In the genomic region with DNA sequence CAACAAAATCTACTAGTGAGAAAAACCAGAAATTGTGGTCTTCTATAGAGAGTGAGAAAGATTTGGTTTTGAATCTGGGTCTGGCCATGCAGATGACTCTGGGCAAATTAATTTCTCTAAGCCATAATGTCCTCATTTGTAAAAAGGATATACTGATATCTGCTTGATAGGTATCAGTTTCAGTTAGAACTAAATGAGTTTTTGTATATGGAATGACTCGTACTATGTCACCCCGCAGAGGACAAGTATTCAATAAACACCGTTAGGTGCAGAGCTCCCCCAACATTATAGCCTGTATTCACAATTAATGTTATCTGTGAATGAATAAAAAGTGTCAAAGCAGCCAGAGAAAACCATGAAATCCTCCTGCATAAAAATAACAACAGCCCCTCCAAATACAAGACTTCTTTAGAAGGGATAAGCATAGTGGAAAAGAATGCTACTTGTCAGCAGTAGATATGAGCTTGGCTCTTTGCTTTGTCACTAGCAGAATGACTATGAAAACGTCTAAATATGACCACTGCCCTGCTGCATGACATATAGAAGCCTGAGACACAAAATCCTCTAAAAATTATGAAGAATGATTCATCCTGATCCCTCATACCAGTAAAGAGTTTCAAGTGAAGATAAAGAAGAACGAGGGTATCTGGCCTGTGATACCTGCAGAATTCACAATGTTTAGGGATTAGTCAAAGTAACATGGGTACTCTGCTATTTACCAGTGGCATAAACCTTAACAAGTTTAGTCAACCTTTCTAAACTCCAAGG, we compare ENCODE assay signal across 2 cellular contexts.
TF ChIP-seq lines count a peak whose summit lies in the region.

No MANE protein-coding gene starts in this region.

TF ChIP-seq in IMR-90, 13 proteins besides CTCF, POLR2A, EP300 and RAD21:
- TF ChIP-seq, protein P1, sequence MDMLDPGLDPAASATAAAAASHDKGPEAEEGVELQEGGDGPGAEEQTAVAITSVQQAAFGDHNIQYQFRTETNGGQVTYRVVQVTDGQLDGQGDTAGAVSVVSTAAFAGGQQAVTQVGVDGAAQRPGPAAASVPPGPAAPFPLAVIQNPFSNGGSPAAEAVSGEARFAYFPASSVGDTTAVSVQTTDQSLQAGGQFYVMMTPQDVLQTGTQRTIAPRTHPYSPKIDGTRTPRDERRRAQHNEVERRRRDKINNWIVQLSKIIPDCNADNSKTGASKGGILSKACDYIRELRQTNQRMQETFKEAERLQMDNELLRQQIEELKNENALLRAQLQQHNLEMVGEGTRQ (IDR thresholded peaks at IDR 0.05; ENCODE audit: low read depth, low read length), result no peak
- TF ChIP-seq RCOR1 (IDR thresholded peaks at IDR 0.05; ENCODE audit: insufficient replicate concordance, low read length) (no peak), BHLHE40 (IDR thresholded peaks at IDR 0.05; ENCODE audit: low read depth, low read length) (no peak), CHD1 (IDR thresholded peaks at IDR 0.05; ENCODE audit: low read depth, low read length) (no peak), RFX5 (IDR thresholded peaks at IDR 0.05; ENCODE audit: low read depth, low read length) (no peak), MAZ (IDR thresholded peaks at IDR 0.05; ENCODE audit: borderline replicate concordance, low read depth, low read length) (no peak), CEBPB (IDR thresholded peaks at IDR 0.05; ENCODE audit: low read depth, low read length) (no peak), NFE2L2 (IDR thresholded peaks at IDR 0.05; ENCODE audit: low read depth, low read length) (no peak), MXI1 (IDR thresholded peaks at IDR 0.05; ENCODE audit: borderline replicate concordance, low read depth, low read length) (no peak), FOS (IDR thresholded peaks at IDR 0.05; ENCODE audit: low read depth, low read length) (no peak), MAFK (IDR thresholded peaks at IDR 0.05; ENCODE audit: low read depth, low read length) (no peak), SMC3 (IDR thresholded peaks at IDR 0.05; ENCODE audit: low read depth, low read length) (no peak)
- TF ChIP-seq, protein P2, sequence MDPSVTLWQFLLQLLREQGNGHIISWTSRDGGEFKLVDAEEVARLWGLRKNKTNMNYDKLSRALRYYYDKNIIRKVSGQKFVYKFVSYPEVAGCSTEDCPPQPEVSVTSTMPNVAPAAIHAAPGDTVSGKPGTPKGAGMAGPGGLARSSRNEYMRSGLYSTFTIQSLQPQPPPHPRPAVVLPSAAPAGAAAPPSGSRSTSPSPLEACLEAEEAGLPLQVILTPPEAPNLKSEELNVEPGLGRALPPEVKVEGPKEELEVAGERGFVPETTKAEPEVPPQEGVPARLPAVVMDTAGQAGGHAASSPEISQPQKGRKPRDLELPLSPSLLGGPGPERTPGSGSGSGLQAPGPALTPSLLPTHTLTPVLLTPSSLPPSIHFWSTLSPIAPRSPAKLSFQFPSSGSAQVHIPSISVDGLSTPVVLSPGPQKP (IDR thresholded peaks at IDR 0.05; ENCODE audit: borderline replicate concordance, low read depth, low read length), result no peak

TF ChIP-seq in K562, 482 proteins besides CTCF, POLR2A, EP300 and RAD21 (continues in another document):
- no peak for TF ChIP-seq HLTF (IDR thresholded peaks at IDR 0.05)
- peak; percentile 30 to 48; a peak in 3 of 4 replicates for TF ChIP-seq KDM1A (IDR thresholded peaks at IDR 0.05)
- no peak for TF ChIP-seq ZNF561 (CRISPR knock-in tag; conservative IDR thresholded peaks at IDR 0.05)
- no peak for TF ChIP-seq ZNF79 (CRISPR knock-in tag; IDR thresholded peaks at IDR 0.05; ENCODE audit: low read depth)
- TF ChIP-seq, protein P3, sequence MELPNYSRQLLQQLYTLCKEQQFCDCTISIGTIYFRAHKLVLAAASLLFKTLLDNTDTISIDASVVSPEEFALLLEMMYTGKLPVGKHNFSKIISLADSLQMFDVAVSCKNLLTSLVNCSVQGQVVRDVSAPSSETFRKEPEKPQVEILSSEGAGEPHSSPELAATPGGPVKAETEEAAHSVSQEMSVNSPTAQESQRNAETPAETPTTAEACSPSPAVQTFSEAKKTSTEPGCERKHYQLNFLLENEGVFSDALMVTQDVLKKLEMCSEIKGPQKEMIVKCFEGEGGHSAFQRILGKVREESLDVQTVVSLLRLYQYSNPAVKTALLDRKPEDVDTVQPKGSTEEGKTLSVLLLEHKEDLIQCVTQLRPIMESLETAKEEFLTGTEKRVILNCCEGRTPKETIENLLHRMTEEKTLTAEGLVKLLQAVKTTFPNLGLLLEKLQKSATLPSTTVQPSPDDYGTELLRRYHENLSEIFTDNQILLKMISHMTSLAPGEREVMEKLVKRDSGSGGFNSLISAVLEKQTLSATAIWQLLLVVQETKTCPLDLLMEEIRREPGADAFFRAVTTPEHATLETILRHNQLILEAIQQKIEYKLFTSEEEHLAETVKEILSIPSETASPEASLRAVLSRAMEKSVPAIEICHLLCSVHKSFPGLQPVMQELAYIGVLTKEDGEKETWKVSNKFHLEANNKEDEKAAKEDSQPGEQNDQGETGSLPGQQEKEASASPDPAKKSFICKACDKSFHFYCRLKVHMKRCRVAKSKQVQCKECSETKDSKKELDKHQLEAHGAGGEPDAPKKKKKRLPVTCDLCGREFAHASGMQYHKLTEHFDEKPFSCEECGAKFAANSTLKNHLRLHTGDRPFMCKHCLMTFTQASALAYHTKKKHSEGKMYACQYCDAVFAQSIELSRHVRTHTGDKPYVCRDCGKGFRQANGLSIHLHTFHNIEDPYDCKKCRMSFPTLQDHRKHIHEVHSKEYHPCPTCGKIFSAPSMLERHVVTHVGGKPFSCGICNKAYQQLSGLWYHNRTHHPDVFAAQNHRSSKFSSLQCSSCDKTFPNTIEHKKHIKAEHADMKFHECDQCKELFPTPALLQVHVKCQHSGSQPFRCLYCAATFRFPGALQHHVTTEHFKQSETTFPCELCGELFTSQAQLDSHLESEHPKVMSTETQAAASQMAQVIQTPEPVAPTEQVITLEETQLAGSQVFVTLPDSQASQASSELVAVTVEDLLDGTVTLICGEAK (IDR thresholded peaks at IDR 0.05), result no peak
- TF ChIP-seq, protein P3 (CRISPR knock-in tag; IDR thresholded peaks at IDR 0.05), result no peak
- TF ChIP-seq NFYB (IDR thresholded peaks at IDR 0.05; ENCODE audit: extremely low read depth, insufficient read length), result no peak
- TF ChIP-seq, protein P4, sequence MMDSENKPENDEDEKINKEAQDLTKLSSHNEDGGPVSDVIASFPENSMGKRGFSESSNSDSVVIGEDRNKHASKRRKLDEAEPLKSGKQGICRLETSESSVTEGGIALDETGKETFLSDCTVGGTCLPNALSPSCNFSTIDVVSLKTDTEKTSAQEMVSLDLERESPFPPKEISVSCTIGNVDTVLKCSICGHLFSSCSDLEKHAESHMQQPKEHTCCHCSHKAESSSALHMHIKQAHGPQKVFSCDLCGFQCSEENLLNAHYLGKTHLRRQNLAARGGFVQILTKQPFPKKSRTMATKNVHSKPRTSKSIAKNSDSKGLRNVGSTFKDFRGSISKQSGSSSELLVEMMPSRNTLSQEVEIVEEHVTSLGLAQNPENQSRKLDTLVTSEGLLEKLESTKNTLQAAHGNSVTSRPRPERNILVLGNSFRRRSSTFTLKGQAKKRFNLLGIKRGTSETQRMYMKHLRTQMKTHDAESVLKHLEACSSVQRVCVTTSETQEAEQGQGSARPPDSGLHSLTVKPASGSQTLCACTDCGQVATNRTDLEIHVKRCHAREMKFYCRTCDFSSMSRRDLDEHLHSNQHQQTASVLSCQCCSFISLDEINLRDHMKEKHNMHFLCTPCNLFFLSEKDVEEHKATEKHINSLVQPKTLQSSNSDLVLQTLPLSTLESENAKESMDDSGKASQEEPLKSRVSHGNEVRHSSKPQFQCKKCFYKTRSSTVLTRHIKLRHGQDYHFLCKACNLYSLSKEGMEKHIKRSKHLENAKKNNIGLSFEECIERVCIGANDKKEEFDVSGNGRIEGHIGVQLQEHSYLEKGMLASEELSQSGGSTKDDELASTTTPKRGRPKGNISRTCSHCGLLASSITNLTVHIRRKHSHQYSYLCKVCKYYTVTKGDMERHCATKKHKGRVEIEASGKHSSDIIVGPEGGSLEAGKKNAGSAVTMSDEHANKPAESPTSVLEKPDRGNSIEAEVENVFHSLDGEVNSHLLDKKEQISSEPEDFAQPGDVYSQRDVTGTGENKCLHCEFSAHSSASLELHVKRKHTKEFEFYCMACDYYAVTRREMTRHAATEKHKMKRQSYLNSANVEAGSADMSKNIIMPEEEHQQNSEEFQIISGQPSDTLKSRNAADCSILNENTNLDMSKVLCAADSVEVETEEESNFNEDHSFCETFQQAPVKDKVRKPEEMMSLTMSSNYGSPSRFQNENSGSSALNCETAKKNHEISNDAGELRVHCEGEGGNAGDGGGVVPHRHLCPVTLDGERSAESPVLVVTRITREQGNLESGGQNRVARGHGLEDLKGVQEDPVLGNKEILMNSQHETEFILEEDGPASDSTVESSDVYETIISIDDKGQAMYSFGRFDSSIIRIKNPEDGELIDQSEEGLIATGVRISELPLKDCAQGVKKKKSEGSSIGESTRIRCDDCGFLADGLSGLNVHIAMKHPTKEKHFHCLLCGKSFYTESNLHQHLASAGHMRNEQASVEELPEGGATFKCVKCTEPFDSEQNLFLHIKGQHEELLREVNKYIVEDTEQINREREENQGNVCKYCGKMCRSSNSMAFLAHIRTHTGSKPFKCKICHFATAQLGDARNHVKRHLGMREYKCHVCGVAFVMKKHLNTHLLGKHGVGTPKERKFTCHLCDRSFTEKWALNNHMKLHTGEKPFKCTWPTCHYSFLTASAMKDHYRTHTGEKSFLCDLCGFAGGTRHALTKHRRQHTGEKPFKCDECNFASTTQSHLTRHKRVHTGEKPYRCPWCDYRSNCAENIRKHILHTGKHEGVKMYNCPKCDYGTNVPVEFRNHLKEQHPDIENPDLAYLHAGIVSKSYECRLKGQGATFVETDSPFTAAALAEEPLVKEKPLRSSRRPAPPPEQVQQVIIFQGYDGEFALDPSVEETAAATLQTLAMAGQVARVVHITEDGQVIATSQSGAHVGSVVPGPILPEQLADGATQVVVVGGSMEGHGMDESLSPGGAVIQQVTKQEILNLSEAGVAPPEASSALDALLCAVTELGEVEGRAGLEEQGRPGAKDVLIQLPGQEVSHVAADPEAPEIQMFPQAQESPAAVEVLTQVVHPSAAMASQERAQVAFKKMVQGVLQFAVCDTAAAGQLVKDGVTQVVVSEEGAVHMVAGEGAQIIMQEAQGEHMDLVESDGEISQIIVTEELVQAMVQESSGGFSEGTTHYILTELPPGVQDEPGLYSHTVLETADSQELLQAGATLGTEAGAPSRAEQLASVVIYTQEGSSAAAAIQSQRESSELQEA (IDR thresholded peaks at IDR 0.05; ENCODE audit: low read depth), result no peak
- peak; percentile 61; the same call in 1 of the 2 replicates for TF ChIP-seq NCOA1 (IDR thresholded peaks at IDR 0.05; ENCODE audit: low read depth)
- TF ChIP-seq CSDE1 (IDR thresholded peaks at IDR 0.05), result no peak
- no peak for TF ChIP-seq HDGF (IDR thresholded peaks at IDR 0.05)
- no peak for TF ChIP-seq NCOA2 (IDR thresholded peaks at IDR 0.05; ENCODE audit: partially characterized antibody in 2 of 2)
- TF ChIP-seq RAD51 (IDR thresholded peaks at IDR 0.05; ENCODE audit: borderline replicate concordance, low read depth), result peak; percentile 28; the same call in 1 of the 2 replicates
